In genomic region chr2:167771628-167772027, GRCh38 we compare ENCODE assay signal across 29 cellular contexts.
"Had no signal": no experiment of that assay in that cellular context is flagged by ENCODE, and none has a peak within 500 bp of the region (broad histone marks: within the 10 kb centered on the region; RNA-seq: fewer than 3 reads in every experiment).

No MANE protein-coding gene starts in this region.

- H3K36me3 Mint-ChIP-seq: stimulated activated effector memory CD8-positive, alpha-beta T cell treated with anti-CD3 and anti-CD28 coated beads, Interleukin-12 subunit alpha, Interleukin-12 subunit beta, amount 100 ng/mL, for 72 hours; stimulated activated memory B cell treated with anti-CD40 and anti-IgM and Interleukin-4, amounts not matched to agents 10 μg/mL and 1 μg/mL and 100 μg/mL, for 72 hours; stimulated activated naive B cell treated with anti-CD40 and anti-IgM and Interleukin-4, amounts not matched to agents 10 μg/mL and 1 μg/mL and 100 μg/mL, for 72 hours; type B pancreatic cell had no signal

- H3K27ac Mint-ChIP-seq: stimulated activated effector memory CD8-positive, alpha-beta T cell treated with anti-CD3 and anti-CD28 coated beads, Interleukin-12 subunit alpha, Interleukin-12 subunit beta, amount 100 ng/mL, for 72 hours; stimulated activated memory B cell treated with anti-CD40 and anti-IgM and Interleukin-4, amounts not matched to agents 10 μg/mL and 1 μg/mL and 100 μg/mL, for 72 hours; stimulated activated naive B cell treated with anti-CD40 and anti-IgM and Interleukin-4, amounts not matched to agents 10 μg/mL and 1 μg/mL and 100 μg/mL, for 72 hours; stimulated activated naive CD8-positive, alpha-beta T cell treated with anti-CD3 and anti-CD28 coated beads, Interleukin-15, amount 100 ng/mL, for 72 hours; stimulated activated naive CD8-positive, alpha-beta T cell treated with anti-CD3 and anti-CD28 coated beads, Interleukin-15, Interleukin-2, amounts not matched to agents 100 ng/mL and 50 ng/mL, for 24 hours; type B pancreatic cell had no signal

- H3K9me3 Mint-ChIP-seq: stimulated activated effector memory CD8-positive, alpha-beta T cell treated with anti-CD3 and anti-CD28 coated beads, Interleukin-12 subunit alpha, Interleukin-12 subunit beta, amount 100 ng/mL, for 72 hours; stimulated activated memory B cell treated with anti-CD40 and anti-IgM and Interleukin-4, amounts not matched to agents 10 μg/mL and 1 μg/mL and 100 μg/mL, for 72 hours; stimulated activated naive B cell treated with anti-CD40 and anti-IgM and Interleukin-4, amounts not matched to agents 10 μg/mL and 1 μg/mL and 100 μg/mL, for 72 hours; stimulated activated naive CD8-positive, alpha-beta T cell treated with anti-CD3 and anti-CD28 coated beads, Interleukin-15, Interleukin-2, amounts not matched to agents 100 ng/mL and 50 ng/mL, for 24 hours; type B pancreatic cell had no signal

- H3K4me3 ChIP-seq: stomach, suprapubic skin, testis, thoracic aorta, thyroid gland, tibial artery, tibial nerve, transverse colon, upper lobe of left lung, upper lobe of right lung, uterus, vagina had no signal

- H3K27ac ChIP-seq: stomach, suprapubic skin, testis, thoracic aorta, thyroid gland, tibial artery, tibial nerve, transverse colon, upper lobe of left lung, upper lobe of right lung, uterus, vagina had no signal

- ATAC-seq: stimulated activated effector memory CD8-positive, alpha-beta T cell treated with anti-CD3 and anti-CD28 coated beads, Interleukin-12 subunit alpha, Interleukin-12 subunit beta, amount 100 ng/mL, for 72 hours; stimulated activated memory B cell treated with anti-CD40 and anti-IgM and Interleukin-4, amounts not matched to agents 10 μg/mL and 1 μg/mL and 100 μg/mL, for 72 hours; stimulated activated naive B cell treated with anti-CD40 and anti-IgM and Interleukin-4, amounts not matched to agents 10 μg/mL and 1 μg/mL and 100 μg/mL, for 72 hours; stimulated activated naive CD8-positive, alpha-beta T cell treated with anti-CD3 and anti-CD28 coated beads, Interleukin-15, amount 100 ng/mL, for 72 hours; stimulated activated naive CD8-positive, alpha-beta T cell treated with anti-CD3 and anti-CD28 coated beads, Interleukin-15, Interleukin-2, amounts not matched to agents 100 U/mL and 50 U/mL, for 24 hours; upper lobe of right lung had no signal

- FAIRE-seq: urothelium cell line had no signal

- H3K4me1 Mint-ChIP-seq: stimulated activated effector memory CD8-positive, alpha-beta T cell treated with anti-CD3 and anti-CD28 coated beads, Interleukin-12 subunit alpha, Interleukin-12 subunit beta, amount 100 ng/mL, for 72 hours; stimulated activated memory B cell treated with anti-CD40 and anti-IgM and Interleukin-4, amounts not matched to agents 10 μg/mL and 1 μg/mL and 100 μg/mL, for 72 hours; stimulated activated naive B cell treated with anti-CD40 and anti-IgM and Interleukin-4, amounts not matched to agents 10 μg/mL and 1 μg/mL and 100 μg/mL, for 72 hours; stimulated activated naive CD8-positive, alpha-beta T cell treated with anti-CD3 and anti-CD28 coated beads, Interleukin-15, amount 100 ng/mL, for 72 hours had no signal

- H3K36me3 ChIP-seq: stomach, suprapubic skin, thoracic aorta, thyroid gland, tibial artery, tibial nerve, transverse colon, upper lobe of left lung, upper lobe of right lung, uterus, vagina had no signal

- H3K4me3 Mint-ChIP-seq: stimulated activated effector memory CD8-positive, alpha-beta T cell treated with anti-CD3 and anti-CD28 coated beads, Interleukin-12 subunit alpha, Interleukin-12 subunit beta, amount 100 ng/mL, for 72 hours; stimulated activated memory B cell treated with anti-CD40 and anti-IgM and Interleukin-4, amounts not matched to agents 10 μg/mL and 1 μg/mL and 100 μg/mL, for 72 hours; stimulated activated naive B cell treated with anti-CD40 and anti-IgM and Interleukin-4, amounts not matched to agents 10 μg/mL and 1 μg/mL and 100 μg/mL, for 72 hours; stimulated activated naive CD8-positive, alpha-beta T cell treated with anti-CD3 and anti-CD28 coated beads, Interleukin-15, amount 100 ng/mL, for 72 hours; stimulated activated naive CD8-positive, alpha-beta T cell treated with anti-CD3 and anti-CD28 coated beads, Interleukin-15, Interleukin-2, amounts not matched to agents 100 ng/mL and 50 ng/mL, for 24 hours; type B pancreatic cell had no signal

- H3K27me3 Mint-ChIP-seq: stimulated activated memory B cell treated with anti-CD40 and anti-IgM and Interleukin-4, amounts not matched to agents 10 μg/mL and 1 μg/mL and 100 μg/mL, for 72 hours; stimulated activated naive B cell treated with anti-CD40 and anti-IgM and Interleukin-4, amounts not matched to agents 10 μg/mL and 1 μg/mL and 100 μg/mL, for 72 hours; stimulated activated naive CD8-positive, alpha-beta T cell treated with anti-CD3 and anti-CD28 coated beads, Interleukin-15, amount 100 ng/mL, for 72 hours; stimulated activated naive CD8-positive, alpha-beta T cell treated with anti-CD3 and anti-CD28 coated beads, Interleukin-15, Interleukin-2, amounts not matched to agents 100 ng/mL and 50 ng/mL, for 24 hours; type B pancreatic cell had no signal

- H3K27me3 ChIP-seq: stomach, suprapubic skin, testis, thyroid gland, tibial artery, tibial nerve, transverse colon, upper lobe of left lung, upper lobe of right lung, uterus, vagina had no signal

- H3K9me3 ChIP-seq: suprapubic skin, testis, thyroid gland, tibial artery, transverse colon, upper lobe of left lung, upper lobe of right lung, uterus, vagina had no signal

- DNase-seq: stimulated activated CD4-positive, alpha-beta T cell treated with anti-CD3 and anti-CD28 coated beads, Interleukin-2, amount 100 ng/mL, for 48 hours; stimulated activated CD4-positive, alpha-beta T cell treated with anti-CD3 and anti-CD28 coated beads, Interleukin-4, amount 100 ng/mL, for 1 hour; stimulated activated CD4-positive, alpha-beta T cell treated with anti-CD3 and anti-CD28 coated beads, Interleukin-4, amount 100 ng/mL, for 24 hours; stimulated activated CD4-positive, alpha-beta T cell treated with anti-CD3 and anti-CD28 coated beads, Interleukin-4, amount 100 ng/mL, for 4 hours; stimulated activated CD8-positive, alpha-beta memory T cell treated with anti-CD3 and anti-CD28 coated beads, Interleukin-4, amount 100 ng/mL, for 48 hours; stimulated activated naive B cell treated with anti-CD40 and anti-IgM and Interleukin-4, amounts not matched to agents 10 μg/mL and 1 μg/mL and 100 μg/mL, for 72 hours; stimulated activated naive CD4-positive, alpha-beta T cell; stimulated activated naive CD4-positive, alpha-beta T cell treated with Interleukin-2 at 50 U/mL for 16 hours; stimulated activated naive CD8-positive, alpha-beta T cell treated with anti-CD3 and anti-CD28 coated beads, Interleukin-15, amount 100 ng/mL, for 72 hours; stimulated activated naive CD8-positive, alpha-beta T cell treated with anti-CD3 and anti-CD28 coated beads, Interleukin-15, Interleukin-2, amounts not matched to agents 100 U/mL and 50 U/mL, for 24 hours; stomach; substantia nigra; testis; thyroid gland; tibial artery; transverse colon; trophoblast cell; upper lobe of right lung; uterus had no signal

- H3K4me1 ChIP-seq: stomach, suprapubic skin, testis, thyroid gland, tibial artery, tibial nerve, transverse colon, upper lobe of left lung, upper lobe of right lung, uterus, vagina had no signal
